2 cellular contexts compared by ENCODE assay signal in the genomic region with DNA sequence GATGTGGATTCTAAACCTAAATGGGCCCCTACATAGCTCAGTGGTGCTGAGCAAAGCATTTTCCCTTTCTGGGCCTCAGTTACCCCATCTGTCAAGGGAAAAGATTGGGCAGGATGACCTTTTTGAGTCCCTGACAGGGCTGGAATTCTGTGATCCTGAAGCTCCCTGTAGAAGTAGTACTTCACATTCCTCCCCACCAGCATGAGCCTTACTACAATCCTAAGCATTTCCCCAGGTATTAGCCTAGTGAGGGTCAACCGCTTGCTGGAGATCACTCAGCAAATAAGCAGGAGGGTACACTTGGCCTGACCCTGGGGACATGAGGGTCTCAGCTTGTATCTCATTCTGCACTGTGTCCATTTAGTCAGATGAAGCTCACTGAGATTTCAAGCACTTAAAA.
TF ChIP-seq lines count a peak whose summit lies in the region.

No MANE protein-coding gene starts in this region.

TF ChIP-seq in HepG2, 621 proteins besides CTCF, POLR2A, EP300 and RAD21 (continues in another document):
- TF ChIP-seq ZNF772 (CRISPR knock-in tag; IDR thresholded peaks at IDR 0.05): no peak
- TF ChIP-seq MAFK (conservative IDR thresholded peaks at IDR 0.05 in 1 of 2, IDR thresholded peaks at IDR 0.05 in 1 of 2; ENCODE audit: low read length in 2 of 2): peak; percentile 16 to 32; a peak in 1 of 4 replicates
- TF ChIP-seq, protein P1, sequence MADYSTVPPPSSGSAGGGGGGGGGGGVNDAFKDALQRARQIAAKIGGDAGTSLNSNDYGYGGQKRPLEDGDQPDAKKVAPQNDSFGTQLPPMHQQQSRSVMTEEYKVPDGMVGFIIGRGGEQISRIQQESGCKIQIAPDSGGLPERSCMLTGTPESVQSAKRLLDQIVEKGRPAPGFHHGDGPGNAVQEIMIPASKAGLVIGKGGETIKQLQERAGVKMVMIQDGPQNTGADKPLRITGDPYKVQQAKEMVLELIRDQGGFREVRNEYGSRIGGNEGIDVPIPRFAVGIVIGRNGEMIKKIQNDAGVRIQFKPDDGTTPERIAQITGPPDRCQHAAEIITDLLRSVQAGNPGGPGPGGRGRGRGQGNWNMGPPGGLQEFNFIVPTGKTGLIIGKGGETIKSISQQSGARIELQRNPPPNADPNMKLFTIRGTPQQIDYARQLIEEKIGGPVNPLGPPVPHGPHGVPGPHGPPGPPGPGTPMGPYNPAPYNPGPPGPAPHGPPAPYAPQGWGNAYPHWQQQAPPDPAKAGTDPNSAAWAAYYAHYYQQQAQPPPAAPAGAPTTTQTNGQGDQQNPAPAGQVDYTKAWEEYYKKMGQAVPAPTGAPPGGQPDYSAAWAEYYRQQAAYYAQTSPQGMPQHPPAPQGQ (CRISPR knock-in tag; IDR thresholded peaks at IDR 0.05; ENCODE audit: borderline replicate concordance): no peak
- TF ChIP-seq TBX2 (CRISPR knock-in tag; IDR thresholded peaks at IDR 0.05; ENCODE audit: borderline replicate concordance): peak; percentile 11; the same call in 1 of the 2 replicates
- TF ChIP-seq NPAS2 (CRISPR knock-in tag; IDR thresholded peaks at IDR 0.05; ENCODE audit: borderline replicate concordance): 0 out of 2 replicates have a peak, but pooled peaks have one; percentile 50
- TF ChIP-seq ZBTB38 (CRISPR knock-in tag; IDR thresholded peaks at IDR 0.05): 0 out of 2 replicates have a peak, but pooled peaks have one; percentile 26
- TF ChIP-seq, protein P2, sequence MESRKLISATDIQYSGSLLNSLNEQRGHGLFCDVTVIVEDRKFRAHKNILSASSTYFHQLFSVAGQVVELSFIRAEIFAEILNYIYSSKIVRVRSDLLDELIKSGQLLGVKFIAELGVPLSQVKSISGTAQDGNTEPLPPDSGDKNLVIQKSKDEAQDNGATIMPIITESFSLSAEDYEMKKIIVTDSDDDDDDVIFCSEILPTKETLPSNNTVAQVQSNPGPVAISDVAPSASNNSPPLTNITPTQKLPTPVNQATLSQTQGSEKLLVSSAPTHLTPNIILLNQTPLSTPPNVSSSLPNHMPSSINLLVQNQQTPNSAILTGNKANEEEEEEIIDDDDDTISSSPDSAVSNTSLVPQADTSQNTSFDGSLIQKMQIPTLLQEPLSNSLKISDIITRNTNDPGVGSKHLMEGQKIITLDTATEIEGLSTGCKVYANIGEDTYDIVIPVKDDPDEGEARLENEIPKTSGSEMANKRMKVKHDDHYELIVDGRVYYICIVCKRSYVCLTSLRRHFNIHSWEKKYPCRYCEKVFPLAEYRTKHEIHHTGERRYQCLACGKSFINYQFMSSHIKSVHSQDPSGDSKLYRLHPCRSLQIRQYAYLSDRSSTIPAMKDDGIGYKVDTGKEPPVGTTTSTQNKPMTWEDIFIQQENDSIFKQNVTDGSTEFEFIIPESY (CRISPR knock-in tag; IDR thresholded peaks at IDR 0.05): no peak; the same call in 1 of the 2 replicates
- TF ChIP-seq, protein P3, sequence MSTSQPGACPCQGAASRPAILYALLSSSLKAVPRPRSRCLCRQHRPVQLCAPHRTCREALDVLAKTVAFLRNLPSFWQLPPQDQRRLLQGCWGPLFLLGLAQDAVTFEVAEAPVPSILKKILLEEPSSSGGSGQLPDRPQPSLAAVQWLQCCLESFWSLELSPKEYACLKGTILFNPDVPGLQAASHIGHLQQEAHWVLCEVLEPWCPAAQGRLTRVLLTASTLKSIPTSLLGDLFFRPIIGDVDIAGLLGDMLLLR (CRISPR knock-in tag; IDR thresholded peaks at IDR 0.05): no peak
- TF ChIP-seq MATR3 (CRISPR knock-in tag; IDR thresholded peaks at IDR 0.05): no peak
- TF ChIP-seq SKI (IDR thresholded peaks at IDR 0.05; ENCODE audit: partially characterized antibody): peak; percentile 11

TF ChIP-seq in H1, 55 proteins besides CTCF, POLR2A, EP300 and RAD21:
- TF ChIP-seq CHD2 (IDR thresholded peaks at IDR 0.05; ENCODE audit: low read length): no peak
- TF ChIP-seq CHD1 (IDR thresholded peaks at IDR 0.05; ENCODE audit: low read depth, low read length): no peak
- TF ChIP-seq TEAD4 (IDR thresholded peaks at IDR 0.05; ENCODE audit: low read depth, low read length): 0 out of 2 replicates have a peak, but pooled peaks have one; percentile 7
